Comparison of ENCODE assay signal across 9 cellular contexts in genomic region chr2:232315923-232316299, GRCh38.
DNase-seq lines count a peak whose midpoint lies in the region; ATAC-seq and TF ChIP-seq lines count a peak whose summit lies in the region.
"Had no signal": no experiment of that assay in that cellular context is flagged by ENCODE, and none has a peak within 500 bp of the region (broad histone marks: within the 10 kb centered on the region; RNA-seq: fewer than 3 reads in every experiment).

No MANE protein-coding gene starts in this region.

- H2BK15ac ChIP-seq in mesenchymal stem cell (ENCODE audit: low read depth, poor library complexity, severe bottlenecking), result no peak overlapping the region

- H3K9me3 ChIP-seq in mesenchymal stem cell (ENCODE audit: control insufficient read depth, low read length) (peaks cover 8% of the 10 kb centered on the region), suprapubic skin (no peaks in the 10 kb centered on the region)
- H3K9me3 ChIP-seq: colonic mucosa had no signal

- H3K4me3 Mint-ChIP-seq in activated CD4-positive, alpha-beta T cell treated with anti-CD3 and anti-CD28 coated beads, Interleukin-2, amount 10 ng/mL, durations not matched to agents 7 days and 5 days, result peak overlapping the region; percentile 58
- H3K4me3 Mint-ChIP-seq in activated naive CD8-positive, alpha-beta T cell treated with anti-CD3 and anti-CD28 coated beads, Interleukin-2, amount 50 U/mL, for 24 hours, result peak overlapping the region; percentile 62
- H3K4me3 Mint-ChIP-seq in Calu3 (ENCODE audit: low read depth, unreplicated experiment), result no peak overlapping the region

- no peak overlapping the region for H3K9ac ChIP-seq in mesenchymal stem cell (ENCODE audit: low read length)

- peaks cover 8% of the 10 kb centered on the region for H3K4me1 ChIP-seq in mesenchymal stem cell (ENCODE audit: control insufficient read depth, insufficient read depth, low read depth, low read length)
- H3K4me1 ChIP-seq in suprapubic skin, result peaks cover 42% of the 10 kb centered on the region

- no peak for ATAC-seq in activated naive CD8-positive, alpha-beta T cell treated with anti-CD3 and anti-CD28 coated beads, Interleukin-2, amount 50 U/mL, for 24 hours
- ATAC-seq in GM21390 (IDR thresholded peaks at IDR 0.05; ENCODE audit: unreplicated experiment), result no peak

- H2AFZ ChIP-seq in mesenchymal stem cell (ENCODE audit: low read depth, low read length), result no peak overlapping the region

- H3K27ac ChIP-seq in mesenchymal stem cell (ENCODE audit: low read length, poor library complexity, severe bottlenecking), result peak overlapping the region; percentile 12
- H3K27ac ChIP-seq in suprapubic skin, result peak overlapping the region; percentile 71
- H3K27ac ChIP-seq: colonic mucosa had no signal

- H3K4ac ChIP-seq in mesenchymal stem cell (ENCODE audit: low read depth in 1 of 2, low read length in 2 of 2), result peak overlapping the region; percentile 25 to 91

- H2AK5ac ChIP-seq in mesenchymal stem cell (ENCODE audit: low read length, severe bottlenecking), result no peak overlapping the region

- H3K4me1 Mint-ChIP-seq in activated CD4-positive, alpha-beta T cell treated with anti-CD3 and anti-CD28 coated beads, Interleukin-2, amount 10 ng/mL, durations not matched to agents 7 days and 5 days, result peaks cover 90% of the 10 kb centered on the region
- peaks cover 82% of the 10 kb centered on the region for H3K4me1 Mint-ChIP-seq in activated naive CD8-positive, alpha-beta T cell treated with anti-CD3 and anti-CD28 coated beads, Interleukin-2, amount 50 U/mL, for 24 hours
- no peaks in the 10 kb centered on the region for H3K4me1 Mint-ChIP-seq in Calu3 (ENCODE audit: low read depth, unreplicated experiment)

- peak overlapping the region; percentile 61 for H4K8ac ChIP-seq in mesenchymal stem cell (ENCODE audit: low read length)

- no peak overlapping the region for H3K23ac ChIP-seq in mesenchymal stem cell (ENCODE audit: low read length in 2 of 2)

- peak overlapping the region; percentile 15 to 85 for H2BK12ac ChIP-seq in mesenchymal stem cell (ENCODE audit: low read length in 2 of 2)

- TF ChIP-seq POLR2A in suprapubic skin (IDR thresholded peaks at IDR 0.05), result no peak

- H2BK5ac ChIP-seq in mesenchymal stem cell (ENCODE audit: low read depth, low read length, poor library complexity, severe bottlenecking), result no peak overlapping the region

- peak overlapping the region; percentile 94 for H3K27ac Mint-ChIP-seq in activated CD4-positive, alpha-beta T cell treated with anti-CD3 and anti-CD28 coated beads, Interleukin-2, amount 10 ng/mL, durations not matched to agents 7 days and 5 days
- peak overlapping the region; percentile 93 for H3K27ac Mint-ChIP-seq in activated naive CD8-positive, alpha-beta T cell treated with anti-CD3 and anti-CD28 coated beads, Interleukin-2, amount 50 U/mL, for 24 hours
- H3K27ac Mint-ChIP-seq in Calu3 (ENCODE audit: unreplicated experiment), result no peak overlapping the region

- WGBS in mesenchymal stem cell, result 95% methylated on average over 8 of the region's 8 CpGs
- 55% methylated on average over 7 of the region's 8 CpGs for WGBS in suprapubic skin

- TF ChIP-seq EP300 in suprapubic skin (IDR thresholded peaks at IDR 0.05), result no peak

- CTCF ChIA-PET in activated CD4-positive, alpha-beta T cell treated with anti-CD3 and anti-CD28 coated beads, Interleukin-2, amount 10 ng/mL, durations not matched to agents 7 days and 5 days (lab: Charles Lee), result interaction anchor here (0.8 to 3.3 kb wide), 11 partner anchors 9 to 602 kb away, joined by 3 to 31 read pairs (median 4); no protein-coding TSS in a partner anchor
- CTCF ChIA-PET in Calu3 (lab: Charles Lee), result no interaction called here

- H3K36me3 ChIP-seq in mesenchymal stem cell (ENCODE audit: control insufficient read depth in 1 of 2, insufficient read depth in 2 of 2, low read depth in 1 of 2, low read length in 2 of 2) (peaks cover 0 to 20% of the 10 kb centered on the region in 2 experiments), suprapubic skin (no peaks in the 10 kb centered on the region)
- H3K36me3 ChIP-seq: colonic mucosa had no signal

- H3K4me2 ChIP-seq in mesenchymal stem cell (ENCODE audit: low read length, poor library complexity, severe bottlenecking), result no peak overlapping the region

- BruUV-seq in Calu3 (replicated peaks; lab: Mats Ljungman, UMichigan), result no TSS peak

- H3K4me3 ChIP-seq in mesenchymal stem cell (ENCODE audit: insufficient read depth in 1 of 2, low read depth in 1 of 2, low read length in 2 of 2) (no peak overlapping the region), suprapubic skin (no peak overlapping the region)
- H3K4me3 ChIP-seq: colonic mucosa had no signal

- H3K9me3 Mint-ChIP-seq in activated CD4-positive, alpha-beta T cell treated with anti-CD3 and anti-CD28 coated beads, Interleukin-2, amount 10 ng/mL, durations not matched to agents 7 days and 5 days, result peaks cover 14% of the 10 kb centered on the region
- H3K9me3 Mint-ChIP-seq in activated naive CD8-positive, alpha-beta T cell treated with anti-CD3 and anti-CD28 coated beads, Interleukin-2, amount 50 U/mL, for 24 hours, result peaks cover 27% of the 10 kb centered on the region
- H3K9me3 Mint-ChIP-seq in Calu3 (ENCODE audit: low read depth, unreplicated experiment), result peaks cover 2% of the 10 kb centered on the region

- no peaks in the 10 kb centered on the region for H3K27me3 Mint-ChIP-seq in activated CD4-positive, alpha-beta T cell treated with anti-CD3 and anti-CD28 coated beads, Interleukin-2, amount 10 ng/mL, durations not matched to agents 7 days and 5 days
- no peaks in the 10 kb centered on the region for H3K27me3 Mint-ChIP-seq in activated naive CD8-positive, alpha-beta T cell treated with anti-CD3 and anti-CD28 coated beads, Interleukin-2, amount 50 U/mL, for 24 hours
- H3K27me3 Mint-ChIP-seq in Calu3 (ENCODE audit: unreplicated experiment), result no peaks in the 10 kb centered on the region

- DNase-seq in activated CD4-positive, alpha-beta T cell treated with anti-CD3 and anti-CD28 coated beads, Interleukin-2, amount 10 ng/mL, durations not matched to agents 7 days and 5 days, result no peak
- no peak for DNase-seq in activated CD4-positive, alpha-beta T cell treated with anti-CD3 and anti-CD28 coated beads, Interleukin-2, amount 50 U/mL, for 1 hour
- DNase-seq in activated naive CD8-positive, alpha-beta T cell treated with anti-CD3 and anti-CD28 coated beads, Interleukin-2, amount 50 U/mL, for 24 hours, result no peak
- no peak for DNase-seq in mesenchymal stem cell
- DNase-seq in suprapubic skin (ENCODE audit: low spot score in 2 of 2), result no peak
- DNase-seq in Calu3, result no peak
- no peak for DNase-seq in DMS53 (lab: John Stamatoyannopoulos, UW)
- DNase-seq: colonic mucosa had no signal

- intact Hi-C loops in Calu3 (cut with micrococcal nuclease; ENCODE audit: unreplicated experiment), result no loop called here

- H3K27me3 ChIP-seq in mesenchymal stem cell (ENCODE audit: control insufficient read depth in 1 of 2, insufficient read depth in 1 of 2, low read length in 2 of 2) (no peaks in the 10 kb centered on the region), suprapubic skin (no peaks in the 10 kb centered on the region)
- H3K27me3 ChIP-seq: colonic mucosa had no signal

- H3K18ac ChIP-seq in mesenchymal stem cell (ENCODE audit: low read depth in 1 of 2, low read length in 2 of 2), result peak overlapping the region in 1 of 2 experiments; percentile 82

- peaks cover 6% of the 10 kb centered on the region for H3K79me1 ChIP-seq in mesenchymal stem cell (replicated peaks; ENCODE audit: low read length, poor library complexity, severe bottlenecking)

- peak overlapping the region; percentile 50 for H2BK120ac ChIP-seq in mesenchymal stem cell (ENCODE audit: low read depth, low read length)

- H3K14ac ChIP-seq in mesenchymal stem cell (ENCODE audit: low read length in 2 of 2), result peak overlapping the region in 1 of 2 experiments; percentile 67

- H3K36me3 Mint-ChIP-seq in activated CD4-positive, alpha-beta T cell treated with anti-CD3 and anti-CD28 coated beads, Interleukin-2, amount 10 ng/mL, durations not matched to agents 7 days and 5 days (ENCODE audit: low read depth), result peaks cover 38% of the 10 kb centered on the region
- peaks cover 30% of the 10 kb centered on the region for H3K36me3 Mint-ChIP-seq in activated naive CD8-positive, alpha-beta T cell treated with anti-CD3 and anti-CD28 coated beads, Interleukin-2, amount 50 U/mL, for 24 hours (ENCODE audit: low read depth)
- H3K36me3 Mint-ChIP-seq in Calu3 (ENCODE audit: insufficient read depth, unreplicated experiment), result peaks cover 5% of the 10 kb centered on the region

- peak overlapping the region; percentile 85 for H4K91ac ChIP-seq in mesenchymal stem cell (ENCODE audit: low read length)

- TF ChIP-seq CTCF in suprapubic skin (IDR thresholded peaks at IDR 0.05), result no peak
- no peak for TF ChIP-seq CTCF in Calu3 (IDR thresholded peaks at IDR 0.05; ENCODE audit: unreplicated experiment)

- POLR2A ChIA-PET in activated CD4-positive, alpha-beta T cell treated with anti-CD3 and anti-CD28 coated beads, Interleukin-2, amount 10 ng/mL, durations not matched to agents 7 days and 5 days (lab: Charles Lee), result no interaction called here
